In the genomic region with DNA sequence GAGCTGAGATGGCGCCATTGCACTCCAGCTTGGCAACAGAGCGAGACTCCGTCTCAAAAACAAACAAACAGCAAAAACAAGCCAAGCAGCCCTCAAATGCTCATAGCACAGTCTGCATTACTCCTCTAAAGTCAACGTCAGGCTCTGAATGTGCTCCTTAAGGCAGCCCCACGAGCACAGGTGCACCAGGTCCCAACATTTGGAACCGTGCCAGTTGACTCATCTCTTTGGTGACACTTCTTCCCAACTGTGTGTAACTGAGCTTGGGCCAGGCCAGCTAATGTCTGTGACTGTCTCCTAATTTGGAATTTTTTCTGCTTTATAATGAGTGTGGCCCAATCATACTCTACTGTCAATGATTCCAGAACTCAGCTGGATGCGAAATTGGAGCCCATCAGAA, we compare ENCODE assay signal across 16 cellular contexts.
DNase-seq lines count a peak whose midpoint lies in the region; ATAC-seq and FAIRE-seq lines count a peak whose summit lies in the region.
"Had no signal": no experiment of that assay in that cellular context is flagged by ENCODE, and none has a peak within 500 bp of the region (broad histone marks: within the 10 kb centered on the region; RNA-seq: fewer than 3 reads in every experiment).

No MANE protein-coding gene starts in this region.

- intact Hi-C loops in sciatic nerve (cut with DNase I) = no loop called here

- FAIRE-seq in urothelium cell line (lab: Jason Lieb, UNC) = no peak
- FAIRE-seq: H54, keratinocyte had no signal

- no peak for ATAC-seq in sciatic nerve
- ATAC-seq in GM21786 (IDR thresholded peaks at IDR 0.05; ENCODE audit: unreplicated experiment) = no peak
- ATAC-seq: esophagus mucosa, heart left ventricle, upper lobe of right lung had no signal

- peak; percentile 30 for DNase-seq in stimulated activated CD4-positive, alpha-beta T cell treated with anti-CD3 and anti-CD28 coated beads, Interleukin-15, amount 100 ng/mL, for 24 hours
- DNase-seq in stimulated activated CD4-positive, alpha-beta T cell treated with anti-CD3 and anti-CD28 coated beads, Interleukin-4, amount 100 ng/mL, for 1 hour = no peak
- DNase-seq in NCI-H187 (lab: John Stamatoyannopoulos, UW) (peak; percentile 31 to 52), RPMI8226 (peak; percentile 99), urothelium cell line (ENCODE audit: low spot score) (peak; percentile 47), HuH-7.5 (ENCODE audit: low spot score) (no peak), sciatic nerve (ENCODE audit: low spot score) (no peak)
- DNase-seq: activated effector memory CD4-positive, alpha-beta T cell treated with anti-CD3 and anti-CD28 coated beads, Interleukin-2, amount 50 U/mL, for 16 hours; heart left ventricle; NCI-H1436; stimulated activated naive CD4-positive, alpha-beta T cell; upper lobe of right lung had no signal

Comparison
In these comparisons a context has a peak if more than half of its experiments do, and no peak if none do; other contexts are left out.
1. DNase-seq: peak in stimulated activated CD4-positive, alpha-beta T cell treated with anti-CD3 and anti-CD28 coated beads, Interleukin-15, amount 100 ng/mL, for 24 hours (single experiment), NCI-H187 (2 of 2), RPMI8226 (single experiment) and urothelium cell line (single experiment); none in stimulated activated CD4-positive, alpha-beta T cell treated with anti-CD3 and anti-CD28 coated beads, Interleukin-4, amount 100 ng/mL, for 1 hour (single experiment), HuH-7.5 (single experiment) and sciatic nerve (single experiment).